Comparison of ENCODE assay signal across 21 cellular contexts in genomic region chr1:225752245-225752644, GRCh38. TPM values are rescaled to one million over a fixed set of nuclear protein-coding genes. Genes with fewer than 3 reads are reported as not detected.
DNase-seq lines count a peak whose midpoint lies in the region; ATAC-seq and TF ChIP-seq lines count a peak whose summit lies in the region.
"Had no signal": no experiment of that assay in that cellular context is flagged by ENCODE, and none has a peak within 500 bp of the region (broad histone marks: within the 10 kb centered on the region; RNA-seq: fewer than 3 reads in every experiment).

No MANE protein-coding gene starts in this region.

- no peak for ATAC-seq in heart left ventricle
- no peak for ATAC-seq in right cardiac atrium
- no peak for ATAC-seq in HG03439 (IDR thresholded peaks at IDR 0.05; ENCODE audit: unreplicated experiment)
- ATAC-seq: K562 had no signal

- H3K4me3 ChIP-seq in heart left ventricle: no peak overlapping the region
- H3K4me3 ChIP-seq in right cardiac atrium (ENCODE audit: low read length): no peak overlapping the region
- H3K4me3 ChIP-seq: BLaER1, K562, MG63, Peyer's patch had no signal

- TF ChIP-seq POLR2A in heart left ventricle (IDR thresholded peaks at IDR 0.05): no peak

- H3K27me3 ChIP-seq in heart left ventricle (no peaks in the 10 kb centered on the region), right cardiac atrium (ENCODE audit: control insufficient read depth, insufficient read depth) (no peaks in the 10 kb centered on the region)
- H3K27me3 ChIP-seq: BLaER1, MG63, Peyer's patch had no signal

- no peaks in the 10 kb centered on the region for H3K36me3 ChIP-seq in heart left ventricle
- H3K36me3 ChIP-seq: BLaER1, MG63, Peyer's patch had no signal

- intact Hi-C loops in heart left ventricle (cut with DNase I): loop anchor here in 3 of 10 donors (5.0 to 10.0 kb wide), 3 partner anchors 55 to 100 kb away; partner anchors contain the start of gene ENAH (in 1 of the 3)
- intact Hi-C loops in right cardiac atrium (cut with DNase I): loop anchor here in 2 of 4 donors (5.0 to 10.0 kb wide), 3 partner anchors 57 to 100 kb away; partner anchors contain the start of gene ENAH (in 1 of the 2)

- peak overlapping the region in 7 of 12 donors; percentile 9 to 57 (median 33) for H3K27ac ChIP-seq in heart left ventricle
- no peak overlapping the region for H3K27ac ChIP-seq in right cardiac atrium (ENCODE audit: low read length)
- H3K27ac ChIP-seq: BLaER1, Peyer's patch had no signal

- no peak for DNase-seq in heart left ventricle
- DNase-seq in right cardiac atrium: no peak
- peak; percentile 84 for DNase-seq in NCI-H526 treated with DMSO at 0.1 percent for 48 hours (lab: John Stamatoyannopoulos, UW)
- DNase-seq in germinal center (ENCODE audit: low spot score): peak; percentile 73
- no peak for DNase-seq in mucosa of gallbladder (ENCODE audit: low spot score)
- DNase-seq in mesenteric fat pad (ENCODE audit: low spot score): no peak
- DNase-seq: CD4-positive, CD25-positive, alpha-beta regulatory T cell; DMS153; DND-41; MG63; NCI-H1105 treated with DMSO at 0.1 percent for 48 hours; NCI-H146; NCI-H1930; NCI-H2107; NCI-H524 treated with DMSO at 0.1 percent for 48 hours; OCI-M1; Peyer's patch; SK-N-SH had no signal

- TF ChIP-seq CTCF in heart left ventricle (IDR thresholded peaks at IDR 0.05): no peak

- 56 to 64% (median 60%) methylated on average over 1 of the region's 1 CpG for WGBS in heart left ventricle, 4 donors
- WGBS in right cardiac atrium: 68% methylated on average over 1 of the region's 1 CpG

- no peaks in the 10 kb centered on the region for H3K9me3 ChIP-seq in heart left ventricle
- no peaks in the 10 kb centered on the region for H3K9me3 ChIP-seq in right cardiac atrium (ENCODE audit: control insufficient read depth, low read length)
- H3K9me3 ChIP-seq: BLaER1, MG63, Peyer's patch, SK-N-SH had no signal

- peaks cover 2 to 65% (median 44%) of the 10 kb centered on the region in 12 donors for H3K4me1 ChIP-seq in heart left ventricle
- peaks cover 13% of the 10 kb centered on the region for H3K4me1 ChIP-seq in right cardiac atrium (ENCODE audit: control insufficient read depth, insufficient read depth, low read length)

RNA-seq across cellular contexts. Expression of gene SRP9, which starts 25.4 kb away (rescaled TPM):
- total RNA-seq in heart left ventricle: 100 to 1,000 TPM; 151 to 187 (median 171) TPM
- polyA plus RNA-seq in heart left ventricle: 100 to 1,000 TPM; 147 to 211 TPM
- total RNA-seq in right cardiac atrium: 100 to 1,000 TPM; 193 to 245 (median 219) TPM
- polyA plus RNA-seq in right cardiac atrium: 259 TPM
- 292 TPM for total RNA-seq in mucosa of gallbladder
- total RNA-seq in mesenteric fat pad: 125 TPM

RNA-seq across cellular contexts. Expression of gene EPHX1, which starts 57.7 kb away (rescaled TPM):
- 10 to 100 TPM; 29.0 to 96.8 (median 47.0) TPM for total RNA-seq in heart left ventricle
- polyA plus RNA-seq in heart left ventricle: 10 to 100 TPM; 22.2 to 36.1 TPM
- total RNA-seq in right cardiac atrium: 10 to 100 TPM; 47.3 to 65.0 (median 56.8) TPM
- polyA plus RNA-seq in right cardiac atrium: 54.0 TPM
- total RNA-seq in mucosa of gallbladder: 231 TPM
- total RNA-seq in mesenteric fat pad: 288 TPM

Comparison
In these comparisons a context has a peak if more than half of its experiments do, and no peak if none do; other contexts are left out.
1. DNase-seq: peak in NCI-H526 treated with DMSO at 0.1 percent for 48 hours (single experiment) and germinal center (single experiment); none in heart left ventricle (0 of 5), right cardiac atrium (0 of 3), mucosa of gallbladder (single experiment) and mesenteric fat pad (single experiment).